ENCODE assay signal across 31 cellular contexts in the genomic region with DNA sequence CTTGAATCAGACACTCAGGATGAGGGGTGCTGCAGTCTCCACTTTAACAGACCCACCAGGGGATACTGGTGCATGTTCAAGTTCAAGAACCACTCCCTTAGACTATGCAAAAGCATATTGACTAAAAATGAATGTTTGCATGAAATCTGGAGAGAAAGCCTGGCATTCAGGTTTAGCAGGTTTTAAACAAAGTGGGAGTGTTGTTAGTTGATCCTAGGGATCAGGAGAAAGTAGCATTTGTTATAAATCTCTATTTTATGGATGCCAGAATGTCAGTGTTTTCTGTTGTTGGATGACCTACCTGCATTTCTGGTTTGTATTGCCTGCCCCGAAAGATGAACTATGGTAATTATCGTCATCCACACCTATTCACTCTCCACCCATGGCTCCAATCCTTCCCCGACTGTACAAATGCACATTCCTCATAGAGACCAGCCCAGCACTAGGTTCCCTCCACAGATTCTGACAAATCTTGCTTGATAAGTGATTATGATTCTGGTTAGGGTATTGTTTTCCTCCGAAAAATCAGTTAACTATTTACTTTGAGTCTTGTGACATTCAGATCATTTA. TPM values are rescaled to one million over a fixed set of nuclear protein-coding genes. Genes with fewer than 3 reads are reported as not detected.
"Had no signal": no experiment of that assay in that cellular context is flagged by ENCODE, and none has a peak within 500 bp of the region (broad histone marks: within the 10 kb centered on the region; RNA-seq: fewer than 3 reads in every experiment).

No MANE protein-coding gene starts in this region.

- H3K36me3 ChIP-seq: colonic mucosa, left lung, neural progenitor cell, upper lobe of left lung had no signal

- H3K27ac ChIP-seq: colonic mucosa, dorsolateral prefrontal cortex, heart right ventricle, left lung, neural progenitor cell, testis, upper lobe of left lung had no signal

- DNase-seq: activated CD4-positive, alpha-beta T cell treated with anti-CD3 and anti-CD28 coated beads for 4 hours; activated CD4-positive, alpha-beta T cell treated with anti-CD3 and anti-CD28 coated beads, Interleukin-2, amount 50 U/mL, for 48 hours; activated CD4-positive, CD25-positive, alpha-beta regulatory T cell; activated naive CD4-positive, alpha-beta T cell treated with anti-CD3 and anti-CD28 coated beads for 36 hours; activated naive CD8-positive, alpha-beta T cell treated with anti-CD3 and anti-CD28 coated beads, Interleukin-2, amount 10 ng/mL, durations not matched to agents 7 days and 5 days; activated T-cell treated with anti-CD3 and anti-CD28 coated beads, Interleukin-2, amount 50 U/mL, for 48 hours; amniotic stem cell; colonic mucosa; dorsolateral prefrontal cortex; effector memory CD8-positive, alpha-beta T cell; heart right ventricle; kidney; left lung; naive thymus-derived CD8-positive, alpha-beta T cell; small intestine; stimulated activated CD4-positive, alpha-beta T cell treated with anti-CD3 and anti-CD28 coated beads, Interleukin-15, amount 100 ng/mL, for 24 hours; stimulated activated CD4-positive, alpha-beta T cell treated with anti-CD3 and anti-CD28 coated beads, Interleukin-4, amount 100 ng/mL, for 1 hour; stimulated activated naive CD4-positive, alpha-beta T cell; T1000; testis; upper lobe of left lung had no signal

- H3K27me3 ChIP-seq: colonic mucosa, heart right ventricle, left lung, testis, upper lobe of left lung had no signal

- ATAC-seq: effector memory CD8-positive, alpha-beta T cell; heart right ventricle; left lung; naive thymus-derived CD8-positive, alpha-beta T cell; sciatic nerve had no signal

- H3K4me3 ChIP-seq: colonic mucosa, dorsolateral prefrontal cortex, heart right ventricle, left lung, lung, neural progenitor cell, testis, upper lobe of left lung had no signal

- FAIRE-seq: bronchial epithelial cell, endothelial cell of umbilical vein, kidney, small intestine had no signal

- H3K9me3 ChIP-seq: colonic mucosa, testis had no signal

- H3K4me1 ChIP-seq: colonic mucosa, neural progenitor cell, upper lobe of left lung had no signal

RNA-seq across cellular contexts. Expression of a gene that starts 17.2 kb away (rescaled TPM):
- total RNA-seq: activated CD8-positive, alpha-beta memory T cell treated with anti-CD3 and anti-CD28 coated beads for 36 hours; activated naive CD4-positive, alpha-beta T cell treated with anti-CD3 and anti-CD28 coated beads for 36 hours; activated naive CD8-positive, alpha-beta T cell treated with anti-CD3 and anti-CD28 coated beads, Interleukin-2, amount 10 ng/mL, durations not matched to agents 7 days and 5 days; bronchial epithelial cell; colonic mucosa; endothelial cell of umbilical vein; fibroblast of villous mesenchyme; left lung; lung; mesenteric fat pad; naive thymus-derived CD8-positive, alpha-beta T cell; osteoblast; posterior vena cava; sciatic nerve; testis; upper lobe of left lung had no signal
- polyA plus RNA-seq: endothelial cell of umbilical vein; lung; naive thymus-derived CD8-positive, alpha-beta T cell had no signal
